8 cellular contexts compared by ENCODE assay signal in the genomic region with DNA sequence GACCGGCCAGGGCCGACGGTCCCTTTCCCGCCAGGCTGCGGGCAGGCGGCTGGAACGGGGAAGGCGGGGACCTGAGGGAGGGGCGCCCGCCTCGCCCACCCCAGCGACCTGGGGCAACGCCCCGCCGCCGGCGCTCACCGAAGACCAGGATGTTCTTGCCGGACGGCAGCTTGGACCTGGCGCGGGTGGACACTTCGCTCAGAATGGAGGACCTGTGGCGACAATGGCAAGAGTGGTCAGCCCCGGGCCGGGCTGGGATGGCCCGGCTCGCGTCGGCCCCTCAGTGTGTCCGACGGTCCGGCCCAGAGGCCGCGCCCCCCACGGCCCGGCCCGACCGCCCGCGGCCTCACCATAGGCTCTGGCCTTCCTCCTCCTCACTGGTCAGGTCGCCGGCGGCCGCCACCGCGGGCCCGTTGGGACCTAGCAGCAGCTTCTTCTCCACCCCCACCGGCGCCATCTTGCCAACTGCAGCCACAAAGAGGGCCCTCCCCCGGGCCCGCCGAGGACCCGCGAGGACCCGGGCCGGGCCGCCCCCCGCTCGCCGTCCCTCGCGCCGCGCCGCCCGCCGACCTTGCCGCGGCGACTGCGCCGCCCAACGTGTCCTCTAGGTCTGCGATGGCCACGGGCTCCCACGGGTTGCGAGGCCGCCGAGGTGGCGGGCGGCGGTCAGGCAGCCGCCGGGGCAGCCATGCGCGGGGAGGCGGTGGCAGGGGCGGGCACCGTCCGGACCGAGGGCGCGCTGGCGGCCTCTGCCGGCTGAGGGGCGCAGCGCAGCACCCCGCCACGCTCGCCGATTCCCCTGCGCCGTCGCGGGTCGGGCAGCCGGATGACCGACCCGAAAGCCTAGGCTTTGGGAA. TPM values are rescaled to one million over a fixed set of nuclear protein-coding genes. Genes with fewer than 3 reads are reported as not detected.
A peak's percentile ranks its signal among the peaks of the same experiment; 100 is the strongest.
DNase-seq lines count a peak whose midpoint lies in the region; ATAC-seq and TF ChIP-seq lines count a peak whose summit lies in the region.

Gene DYNC1LI2 (minus strand): TSS at position 475 of the 857 bp plus-strand sequence. CDS start 18 bp downstream, at position 457.

- peaks cover 12% of the 10 kb centered on the region; the same call in 1 of the 2 replicates for H3K4me1 ChIP-seq in Caco-2
- H3K4me1 ChIP-seq in PC-3 (ENCODE audit: insufficient read depth, low read length), result peaks cover 20% of the 10 kb centered on the region
- peaks cover 3 to 8% of the 10 kb centered on the region in 2 donors for H3K4me1 ChIP-seq in esophagus (ENCODE audit: control insufficient read depth in 2 of 2, insufficient read depth in 2 of 2, low read length in 1 of 2)
- H3K4me1 ChIP-seq in mucosa of stomach (ENCODE audit: control insufficient read depth, insufficient read depth, low read length), result peaks cover 17% of the 10 kb centered on the region

- POLR2A ChIA-PET in Caco-2 (lab: Charles Lee), result interaction anchor here (0.6 kb wide), 2 partner anchors 95 to 128 kb away, joined by 3 to 5 read pairs; no protein-coding TSS in a partner anchor
- POLR2A ChIA-PET in PC-3 (lab: Charles Lee; ENCODE audit: unreplicated experiment), result interaction anchor here (0.6 kb wide), 1 partner anchor 10 kb away, joined by 16 read pairs; no protein-coding TSS in a partner anchor

- H3K27me3 Mint-ChIP-seq in Caco-2 (ENCODE audit: insufficient read depth, unreplicated experiment), result no peaks in the 10 kb centered on the region
- peaks cover 10% of the 10 kb centered on the region for H3K27me3 Mint-ChIP-seq in activated T-cell treated with anti-CD3 and anti-CD28 coated beads, Interleukin-2, amount 50 U/mL, for 24 hours

- H3K9me2 ChIP-seq in PC-3 (replicated peaks; ENCODE audit: low read length), result no peaks in the 10 kb centered on the region

- H3K36me3 ChIP-seq in Caco-2 (ENCODE audit: control insufficient read depth, insufficient read depth, low read length) (no peaks in the 10 kb centered on the region), PC-3 (ENCODE audit: low read depth, low read length) (peaks cover 18% of the 10 kb centered on the region), esophagus (ENCODE audit: control insufficient read depth in 2 of 2, insufficient read depth in 2 of 2, low read length in 1 of 2) (peaks cover 3% of the 10 kb centered on the region in 2 donors), mucosa of stomach (ENCODE audit: control insufficient read depth, insufficient read depth, low read length) (peaks cover 4% of the 10 kb centered on the region)

- no TSS peak for BruUV-seq in Caco-2 (replicated peaks; lab: Mats Ljungman, UMichigan)
- BruUV-seq in PC-3 (replicated peaks; lab: Mats Ljungman, UMichigan), result no TSS peak

- no peaks in the 10 kb centered on the region for H3K9me3 Mint-ChIP-seq in Caco-2 (ENCODE audit: unreplicated experiment)
- H3K9me3 Mint-ChIP-seq in activated T-cell treated with anti-CD3 and anti-CD28 coated beads, Interleukin-2, amount 50 U/mL, for 24 hours, result no peaks in the 10 kb centered on the region

- peaks cover 18% of the 10 kb centered on the region for H4K20me1 ChIP-seq in PC-3 (ENCODE audit: low read length)

- peak within 1 kb of the TSS; percentile 94 for H3K4me2 ChIP-seq in PC-3 (ENCODE audit: low read length)

- no peaks in the 10 kb centered on the region for H3F3A ChIP-seq in PC-3 (ENCODE audit: low read length, unreplicated experiment)

- H3K9ac ChIP-seq in PC-3 (ENCODE audit: low read length) (peak within 1 kb of the TSS; percentile 98), mucosa of stomach (ENCODE audit: low read length) (peak within 1 kb of the TSS; percentile 95)

- DNase-seq in Caco-2 (peak; percentile 78 to 94), HK-2 (ENCODE audit: unreplicated experiment) (peak; percentile 83), PC-3 (peak; percentile 74)
- peak; percentile 92 for DNase-seq in activated T-cell treated with anti-CD3 and anti-CD28 coated beads, Interleukin-2, amount 50 U/mL, for 24 hours
- DNase-seq in stimulated activated CD8-positive, alpha-beta memory T cell treated with anti-CD3 and anti-CD28 coated beads, Interleukin-7, amount 100 ng/mL, for 1 hour (ENCODE audit: low read depth in 2 of 2), result peak; percentile 49 to 65

- H2AFZ ChIP-seq in PC-3 (ENCODE audit: low read length), result peak within 1 kb of the TSS; percentile 97

- peak within 1 kb of the TSS; percentile 55 for H3K27ac Mint-ChIP-seq in Caco-2 (ENCODE audit: unreplicated experiment)
- H3K27ac Mint-ChIP-seq in activated T-cell treated with anti-CD3 and anti-CD28 coated beads, Interleukin-2, amount 50 U/mL, for 24 hours, result peak within 1 kb of the TSS; percentile 90

- peaks cover 43% of the 10 kb centered on the region for H3K36me3 Mint-ChIP-seq in Caco-2 (ENCODE audit: insufficient read depth, unreplicated experiment)
- H3K36me3 Mint-ChIP-seq in activated T-cell treated with anti-CD3 and anti-CD28 coated beads, Interleukin-2, amount 50 U/mL, for 24 hours (ENCODE audit: low read depth), result peaks cover 41% of the 10 kb centered on the region

- CTCF ChIA-PET in Caco-2 (lab: Charles Lee) (interaction anchor here (0.6 to 2.9 kb wide), 11 partner anchors 11 to 408 kb away, joined by 3 to 11 read pairs (median 4); partner anchors contain the start of gene NAE1), PC-3 (lab: Charles Lee) (interaction anchor here (0.7 to 1.1 kb wide), 3 partner anchors 10 to 143 kb away, joined by 3 to 4 read pairs (median 4); no protein-coding TSS in a partner anchor)

- H3K27ac ChIP-seq in PC-3 (ENCODE audit: low read length), result peak within 1 kb of the TSS; percentile 40; the same call in 1 of the 2 replicates
- H3K27ac ChIP-seq in esophagus (ENCODE audit: low read depth in 2 of 2, low read length in 1 of 2), result peak within 1 kb of the TSS; percentile 93 to 96

- ATAC-seq in GM19452 (IDR thresholded peaks at IDR 0.05; ENCODE audit: unreplicated experiment) (peak; percentile 90), PC-3 (peak; percentile 89)

- H3K27me3 ChIP-seq in Caco-2 (replicated peaks; ENCODE audit: control insufficient read depth, insufficient read depth, low read length), result no peaks in the 10 kb centered on the region
- no peaks in the 10 kb centered on the region for H3K27me3 ChIP-seq in PC-3 (ENCODE audit: low read length)
- H3K27me3 ChIP-seq in esophagus (ENCODE audit: control insufficient read depth in 1 of 2, insufficient read depth in 2 of 2, low read length in 2 of 2), result no peaks in the 10 kb centered on the region
- H3K27me3 ChIP-seq in mucosa of stomach (ENCODE audit: control insufficient read depth, insufficient read depth, low read length), result no peaks in the 10 kb centered on the region

- H3K9me3 ChIP-seq in Caco-2 (no peaks in the 10 kb centered on the region), PC-3 (ENCODE audit: low read length) (no peaks in the 10 kb centered on the region), esophagus (ENCODE audit: control insufficient read depth in 2 of 2, insufficient read depth in 1 of 2, low read depth in 1 of 2, low read length in 1 of 2) (no peaks in the 10 kb centered on the region), mucosa of stomach (ENCODE audit: control insufficient read depth, low read length) (no peaks in the 10 kb centered on the region)

- peak; percentile 61 to 95 for TF ChIP-seq CTCF in Caco-2 (IDR thresholded peaks at IDR 0.05; ENCODE audit: insufficient read depth in 1 of 2, low read depth in 1 of 2, low read length in 1 of 2, severe bottlenecking in 1 of 2, unreplicated experiment in 1 of 2)
- TF ChIP-seq CTCF in PC-3 (conservative IDR thresholded peaks at IDR 0.05; ENCODE audit: low read depth, low read length), result peak; percentile 58

- H3K4me3 Mint-ChIP-seq in Caco-2 (ENCODE audit: unreplicated experiment), result peak within 1 kb of the TSS; percentile 78
- H3K4me3 Mint-ChIP-seq in activated T-cell treated with anti-CD3 and anti-CD28 coated beads, Interleukin-2, amount 50 U/mL, for 24 hours, result peak within 1 kb of the TSS; percentile 86

- 1% methylated on average over 76 to 110 of the region's 110 CpGs for WGBS in esophagus, 2 donors

- intact Hi-C loops in Caco-2 (cut with micrococcal nuclease; ENCODE audit: unreplicated experiment), result loop anchor here (5.0 to 10.0 kb wide), 2 partner anchors 113 to 144 kb away; no protein-coding TSS in a partner anchor
- intact Hi-C loops in PC-3 (cut with micrococcal nuclease), result loop anchor here (10.0 kb wide), 1 partner anchor 113 kb away; no protein-coding TSS in a partner anchor

- H3K79me2 ChIP-seq in PC-3 (ENCODE audit: low read length), result peaks cover 50% of the 10 kb centered on the region

- H3K4me3 ChIP-seq in Caco-2 (ENCODE audit: low read depth, low read length) (peak within 1 kb of the TSS; percentile 100), PC-3 (ENCODE audit: low read length) (peak within 1 kb of the TSS; percentile 99), esophagus (ENCODE audit: low read depth in 1 of 2, low read length in 2 of 2) (peak within 1 kb of the TSS; percentile 78 to 91), mucosa of stomach (ENCODE audit: low read length) (peak within 1 kb of the TSS; percentile 83)

- H3K4me1 Mint-ChIP-seq in Caco-2 (ENCODE audit: low read depth, unreplicated experiment), result peaks cover 26% of the 10 kb centered on the region
- H3K4me1 Mint-ChIP-seq in activated T-cell treated with anti-CD3 and anti-CD28 coated beads, Interleukin-2, amount 50 U/mL, for 24 hours (ENCODE audit: low read depth), result peaks cover 44% of the 10 kb centered on the region

RNA-seq across cellular contexts. Expression of gene DYNC1LI2, which starts in this region (rescaled TPM):
- 180 and 182 TPM in 2 replicates for total RNA-seq in Caco-2 (2022)
- total RNA-seq in PC-3 (2014; rRNA removed), result 63.9 and 82.8 TPM in 2 replicates
- polyA plus RNA-seq in esophagus, result 10 to 100 TPM; 34.5 to 41.3 TPM

Comparison
In these comparisons a context has a peak if more than half of its experiments do, and no peak if none do; other contexts are left out.
1. Peak in every context shown above with its lines: DNase-seq, ATAC-seq, H3K4me3 ChIP-seq and H3K27ac ChIP-seq.